Comparison of ENCODE assay signal across 18 cellular contexts in genomic region chr12:109728921-109729836, GRCh38. TPM values are rescaled to one million over a fixed set of nuclear protein-coding genes. Genes with fewer than 3 reads are reported as not detected.
DNase-seq lines count a peak whose midpoint lies in the region; ATAC-seq, FAIRE-seq and TF ChIP-seq lines count a peak whose summit lies in the region.
"Had no signal": no experiment of that assay in that cellular context is flagged by ENCODE, and none has a peak within 500 bp of the region (broad histone marks: within the 10 kb centered on the region; RNA-seq: fewer than 3 reads in every experiment).

No MANE protein-coding gene starts in this region.

- H3K9me3 ChIP-seq in kidney (ENCODE audit: control insufficient read depth in 1 of 2, low read length in 2 of 2) (no peaks in the 10 kb centered on the region), suprapubic skin (no peaks in the 10 kb centered on the region)
- H3K9me3 ChIP-seq in CD4-positive, alpha-beta memory T cell (ENCODE audit: control insufficient read depth in 1 of 2, low read length in 2 of 2), result no peaks in the 10 kb centered on the region
- H3K9me3 ChIP-seq: esophagus muscularis mucosa, uterus had no signal

- H3K27ac ChIP-seq in kidney (ENCODE audit: low read depth in 2 of 2, low read length in 2 of 2), result no peak overlapping the region
- no peak overlapping the region for H3K27ac ChIP-seq in suprapubic skin
- H3K27ac ChIP-seq in CD4-positive, alpha-beta memory T cell (ENCODE audit: low read depth, low read length), result no peak overlapping the region
- H3K27ac ChIP-seq: esophagus muscularis mucosa, RWPE1, uterus, WERI-Rb-1 had no signal

- no peak for FAIRE-seq in kidney (lab: Jason Lieb, UNC)

- TF ChIP-seq POLR2A in suprapubic skin (IDR thresholded peaks at IDR 0.05), result no peak

- peaks cover 12% of the 10 kb centered on the region for H3K27me3 Mint-ChIP-seq in activated naive CD4-positive, alpha-beta T cell treated with anti-CD3 and anti-CD28 coated beads, Interleukin-2, amount 10 ng/mL, durations not matched to agents 7 days and 5 days
- peaks cover 2 to 9% of the 10 kb centered on the region in 2 donors for H3K27me3 Mint-ChIP-seq in CD4-positive, alpha-beta memory T cell

- no peak overlapping the region for H3K9ac ChIP-seq in kidney (ENCODE audit: low read length in 2 of 2)

- intact Hi-C loops in kidney (cut with DNase I), result no loop called here
- intact Hi-C loops in CD4-positive, alpha-beta memory T cell (cut with micrococcal nuclease), result no loop called here

- H3K36me3 ChIP-seq in kidney (ENCODE audit: control insufficient read depth in 1 of 2, insufficient read depth in 2 of 2, low read length in 2 of 2) (no peaks in the 10 kb centered on the region), suprapubic skin (no peaks in the 10 kb centered on the region)
- H3K36me3 ChIP-seq in CD4-positive, alpha-beta memory T cell (ENCODE audit: insufficient read depth, low read length), result no peaks in the 10 kb centered on the region
- H3K36me3 ChIP-seq: esophagus muscularis mucosa, uterus had no signal

- POLR2A ChIA-PET in CD4-positive, alpha-beta memory T cell (lab: Charles Lee; ENCODE audit: partially characterized antibody), result no interaction called here

- no peaks in the 10 kb centered on the region for H3K9me3 Mint-ChIP-seq in activated naive CD4-positive, alpha-beta T cell treated with anti-CD3 and anti-CD28 coated beads, Interleukin-2, amount 10 ng/mL, durations not matched to agents 7 days and 5 days
- no peaks in the 10 kb centered on the region for H3K9me3 Mint-ChIP-seq in CD4-positive, alpha-beta memory T cell
- H3K9me3 Mint-ChIP-seq: activated CD4-positive, alpha-beta memory T cell treated with anti-CD3 and anti-CD28 coated beads for 36 hours; activated naive CD8-positive, alpha-beta T cell treated with anti-CD3 and anti-CD28 coated beads for 36 hours; HFFc6; stimulated activated naive CD8-positive, alpha-beta T cell treated with anti-CD3 and anti-CD28 coated beads, Interleukin-15, Interleukin-2, amounts not matched to agents 100 ng/mL and 50 ng/mL, for 24 hours had no signal

- CTCF ChIA-PET in activated naive CD4-positive, alpha-beta T cell treated with anti-CD3 and anti-CD28 coated beads, Interleukin-2, amount 10 ng/mL, durations not matched to agents 7 days and 5 days (lab: Charles Lee), result no interaction called here
- CTCF ChIA-PET in CD4-positive, alpha-beta memory T cell (lab: Charles Lee; ENCODE audit: partially characterized antibody), result interaction anchor here (0.6 to 0.7 kb wide), 2 partner anchors 10 to 333 kb away, joined by 3 read pairs; no protein-coding TSS in a partner anchor

- H3K4me3 ChIP-seq in kidney (ENCODE audit: low read length in 2 of 2) (no peak overlapping the region), suprapubic skin (no peak overlapping the region)
- H3K4me3 ChIP-seq in CD4-positive, alpha-beta memory T cell (ENCODE audit: low read length in 2 of 2), result no peak overlapping the region
- H3K4me3 ChIP-seq: esophagus muscularis mucosa, uterus had no signal

- TF ChIP-seq EP300 in suprapubic skin (IDR thresholded peaks at IDR 0.05), result no peak

- no peak for ATAC-seq in omental fat pad (ENCODE audit: low FRiP score)

- H3K27me3 ChIP-seq in suprapubic skin, result no peaks in the 10 kb centered on the region
- H3K27me3 ChIP-seq in CD4-positive, alpha-beta memory T cell (ENCODE audit: insufficient read depth, low read length), result peaks cover 4% of the 10 kb centered on the region
- H3K27me3 ChIP-seq: uterus had no signal

- H3K27ac Mint-ChIP-seq in activated naive CD4-positive, alpha-beta T cell treated with anti-CD3 and anti-CD28 coated beads, Interleukin-2, amount 10 ng/mL, durations not matched to agents 7 days and 5 days, result no peak overlapping the region
- no peak overlapping the region for H3K27ac Mint-ChIP-seq in CD4-positive, alpha-beta memory T cell
- H3K27ac Mint-ChIP-seq: activated CD4-positive, alpha-beta memory T cell treated with anti-CD3 and anti-CD28 coated beads for 36 hours; activated naive CD8-positive, alpha-beta T cell treated with anti-CD3 and anti-CD28 coated beads for 36 hours; HFFc6; stimulated activated naive CD8-positive, alpha-beta T cell treated with anti-CD3 and anti-CD28 coated beads, Interleukin-15, Interleukin-2, amounts not matched to agents 100 ng/mL and 50 ng/mL, for 24 hours had no signal

- H3K4me1 ChIP-seq in kidney (ENCODE audit: control insufficient read depth in 1 of 2, insufficient read depth in 1 of 2, low read depth in 1 of 2, low read length in 2 of 2) (peaks cover 9 to 30% of the 10 kb centered on the region in 2 donors), suprapubic skin (peaks cover 41% of the 10 kb centered on the region)
- no peaks in the 10 kb centered on the region for H3K4me1 ChIP-seq in CD4-positive, alpha-beta memory T cell (ENCODE audit: insufficient read depth, low read length)
- H3K4me1 ChIP-seq: uterus had no signal

- 44% methylated on average over 17 of the region's 20 CpGs for WGBS in suprapubic skin

- no peaks in the 10 kb centered on the region for H3K36me3 Mint-ChIP-seq in activated naive CD4-positive, alpha-beta T cell treated with anti-CD3 and anti-CD28 coated beads, Interleukin-2, amount 10 ng/mL, durations not matched to agents 7 days and 5 days
- no peaks in the 10 kb centered on the region for H3K36me3 Mint-ChIP-seq in CD4-positive, alpha-beta memory T cell
- H3K36me3 Mint-ChIP-seq: activated CD4-positive, alpha-beta memory T cell treated with anti-CD3 and anti-CD28 coated beads for 36 hours; activated naive CD8-positive, alpha-beta T cell treated with anti-CD3 and anti-CD28 coated beads for 36 hours had no signal

- peak; percentile 19 for DNase-seq in activated naive CD4-positive, alpha-beta T cell treated with anti-CD3 and anti-CD28 coated beads, Interleukin-2, amount 10 ng/mL, durations not matched to agents 7 days and 5 days
- DNase-seq in activated naive CD4-positive, alpha-beta T cell (lab: John Stamatoyannopoulos, UW), result no peak
- DNase-seq in NCI-H2171 treated with DMSO at 0.1 percent for 48 hours (lab: John Stamatoyannopoulos, UW) (peak; percentile 80), kidney (peak; percentile 57), suprapubic skin (ENCODE audit: low spot score in 2 of 2) (peak; percentile 56 to 70), omental fat pad (ENCODE audit: low spot score) (no peak), NCI-H2196 (lab: John Stamatoyannopoulos, UW; ENCODE audit: unreplicated experiment) (no peak)
- DNase-seq in CD4-positive, alpha-beta memory T cell, result no peak
- DNase-seq: activated CD4-positive, alpha-beta memory T cell treated with anti-CD3 and anti-CD28 coated beads for 36 hours; activated naive CD8-positive, alpha-beta T cell treated with anti-CD3 and anti-CD28 coated beads for 36 hours; activated T-cell treated with anti-CD3 and anti-CD28 coated beads, Interleukin-2, amount 50 U/mL, for 1 hour; glutamatergic neuron; HFFc6; uterus; WERI-Rb-1 had no signal

- H3K4me1 Mint-ChIP-seq in activated naive CD4-positive, alpha-beta T cell treated with anti-CD3 and anti-CD28 coated beads, Interleukin-2, amount 10 ng/mL, durations not matched to agents 7 days and 5 days, result no peaks in the 10 kb centered on the region
- H3K4me1 Mint-ChIP-seq in CD4-positive, alpha-beta memory T cell, result no peaks in the 10 kb centered on the region
- H3K4me1 Mint-ChIP-seq: activated naive CD8-positive, alpha-beta T cell treated with anti-CD3 and anti-CD28 coated beads for 36 hours had no signal

- H3K4me3 Mint-ChIP-seq in activated naive CD4-positive, alpha-beta T cell treated with anti-CD3 and anti-CD28 coated beads, Interleukin-2, amount 10 ng/mL, durations not matched to agents 7 days and 5 days, result no peak overlapping the region
- no peak overlapping the region for H3K4me3 Mint-ChIP-seq in CD4-positive, alpha-beta memory T cell
- H3K4me3 Mint-ChIP-seq: activated CD4-positive, alpha-beta memory T cell treated with anti-CD3 and anti-CD28 coated beads for 36 hours; activated naive CD8-positive, alpha-beta T cell treated with anti-CD3 and anti-CD28 coated beads for 36 hours; HFFc6; stimulated activated naive CD8-positive, alpha-beta T cell treated with anti-CD3 and anti-CD28 coated beads, Interleukin-15, Interleukin-2, amounts not matched to agents 100 ng/mL and 50 ng/mL, for 24 hours had no signal

- no peak for TF ChIP-seq CTCF in kidney (IDR thresholded peaks at IDR 0.05; ENCODE audit: borderline replicate concordance, extremely low read depth, insufficient read depth)
- TF ChIP-seq CTCF in suprapubic skin (IDR thresholded peaks at IDR 0.05), result no peak
- TF ChIP-seq CTCF in omental fat pad (IDR thresholded peaks at IDR 0.05), result no peak

RNA-seq across cellular contexts. Expression of gene FAM222A, which starts 15.6 kb away (rescaled TPM):
- 3.7 TPM for total RNA-seq in kidney
- 12.5 TPM for polyA plus RNA-seq in kidney (ENCODE audit: insufficient read depth, low read depth, low replicate concordance)
- total RNA-seq in suprapubic skin, result 1 to 10 TPM; 3.9 to 8.5 (median 6.6) TPM
- total RNA-seq in omental fat pad, result 1 to 10 TPM in 2 of 4 donors, under 1 TPM in 1, not detected in 1; 0.94 to 2.6 (median 2.3) TPM
- total RNA-seq in CD4-positive, alpha-beta memory T cell, result under 1 TPM; 0.55 to 0.69 TPM
- under 1 TPM in 1 of 2 donors, not detected in 1; 0.25 TPM for polyA plus RNA-seq in CD4-positive, alpha-beta memory T cell

Comparison
In these comparisons a context has a peak if more than half of its experiments do, and no peak if none do; other contexts are left out.
1. DNase-seq: peak in activated naive CD4-positive, alpha-beta T cell treated with anti-CD3 and anti-CD28 coated beads, Interleukin-2, amount 10 ng/mL, durations not matched to agents 7 days and 5 days (single experiment), NCI-H2171 treated with DMSO at 0.1 percent for 48 hours (single experiment), kidney (single experiment) and suprapubic skin (2 of 2); none in activated naive CD4-positive, alpha-beta T cell (0 of 4), omental fat pad (single experiment), NCI-H2196 (single experiment) and CD4-positive, alpha-beta memory T cell (0 of 5).